Comparison of ENCODE assay signal across 8 cellular contexts in the genomic region with DNA sequence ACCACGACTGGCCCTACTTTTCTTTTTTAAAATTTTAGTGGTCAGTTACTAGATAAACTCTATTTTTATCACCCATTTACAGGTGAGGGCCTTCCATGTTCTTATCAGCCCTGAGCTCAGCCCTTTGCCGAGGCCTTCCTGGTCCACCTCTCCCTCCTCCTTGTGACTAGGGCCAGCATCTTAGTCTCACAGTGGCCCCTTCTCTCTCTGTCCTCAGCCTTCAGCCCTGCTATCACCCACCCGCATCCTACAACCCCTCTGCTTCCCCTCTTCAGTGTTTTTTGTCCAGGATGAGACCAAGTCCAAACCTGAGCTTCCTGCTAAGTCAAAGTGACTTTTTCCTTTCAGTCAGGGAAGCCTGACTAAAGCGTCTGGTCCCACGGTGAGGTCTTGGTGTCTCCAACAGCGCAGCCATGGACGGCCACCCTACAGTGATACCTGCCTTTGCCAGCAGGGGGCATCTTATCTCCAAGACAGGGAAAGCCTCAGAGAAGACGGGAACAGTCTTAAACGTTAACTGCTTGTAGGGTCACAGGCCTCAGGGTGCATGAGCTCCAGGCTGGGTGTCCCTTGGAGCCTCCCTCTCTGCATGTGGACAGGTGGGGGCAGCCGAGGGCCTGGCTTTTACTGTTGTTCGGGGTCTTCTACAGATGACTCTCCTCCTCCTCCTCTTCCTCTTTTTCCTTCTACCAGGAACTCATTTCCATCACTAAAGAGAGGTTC. TPM values are rescaled to one million over a fixed set of nuclear protein-coding genes. Genes with fewer than 3 reads are reported as not detected.
A peak's percentile ranks its signal among the peaks of the same experiment; 100 is the strongest.
DNase-seq lines count a peak whose midpoint lies in the region; TF ChIP-seq lines count a peak whose summit lies in the region.

No MANE protein-coding gene starts in this region.

- no peaks in the 10 kb centered on the region for H3K9me3 ChIP-seq in ascending aorta

- intact Hi-C loops in ascending aorta (cut with DNase I): no loop called here

- no peak overlapping the region for H3K4me3 ChIP-seq in ascending aorta

- peak; percentile 35 to 53 (median 51) for TF ChIP-seq CTCF in ascending aorta (IDR thresholded peaks at IDR 0.05)

- DNase-seq in NCI-H2081 (lab: John Stamatoyannopoulos, UW): peak; percentile 12 to 16
- DNase-seq in NCI-H2081 treated with DMSO at 0.1 percent for 48 hours (lab: John Stamatoyannopoulos, UW): no peak
- peak; percentile 19 to 60 (median 46) for DNase-seq in T-helper 1 cell
- no peak for DNase-seq in ascending aorta (ENCODE audit: low spot score in 2 of 2)
- peak; percentile 38 for DNase-seq in iPS-NIHi11 (ENCODE audit: low spot score)
- DNase-seq in stimulated activated CD4-positive, alpha-beta T cell treated with anti-CD3 and anti-CD28 coated beads, Interleukin-1b, Interleukin-23, amount 100 ng/mL, for 24 hours (ENCODE audit: low read depth in 4 of 4, low spot score in 1 of 4): peak; percentile 44 to 55 (median 48)
- DNase-seq in GM19240 (ENCODE audit: insufficient read length, low spot score): no peak

- no peaks in the 10 kb centered on the region for H3K27me3 ChIP-seq in ascending aorta

- TF ChIP-seq RAD21 in Ishikawa (IDR thresholded peaks at IDR 0.05; ENCODE audit: low read depth): peak; percentile 71

- H3K27ac ChIP-seq in ascending aorta: no peak overlapping the region

- H3K4me1 ChIP-seq in ascending aorta: no peaks in the 10 kb centered on the region

- no peaks in the 10 kb centered on the region for H3K36me3 ChIP-seq in ascending aorta

- TF ChIP-seq EP300 in Ishikawa (IDR thresholded peaks at IDR 0.05; ENCODE audit: borderline replicate concordance): no peak

TF ChIP-seq in Ishikawa, 13 proteins besides CTCF, POLR2A, EP300 and RAD21:
- no peak for TF ChIP-seq EGR1 (IDR thresholded peaks at IDR 0.05)
- TF ChIP-seq, protein P1, sequence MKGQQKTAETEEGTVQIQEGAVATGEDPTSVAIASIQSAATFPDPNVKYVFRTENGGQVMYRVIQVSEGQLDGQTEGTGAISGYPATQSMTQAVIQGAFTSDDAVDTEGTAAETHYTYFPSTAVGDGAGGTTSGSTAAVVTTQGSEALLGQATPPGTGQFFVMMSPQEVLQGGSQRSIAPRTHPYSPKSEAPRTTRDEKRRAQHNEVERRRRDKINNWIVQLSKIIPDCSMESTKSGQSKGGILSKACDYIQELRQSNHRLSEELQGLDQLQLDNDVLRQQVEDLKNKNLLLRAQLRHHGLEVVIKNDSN (IDR thresholded peaks at IDR 0.05): no peak
- TF ChIP-seq TCF12 (IDR thresholded peaks at IDR 0.05; ENCODE audit: low read depth): no peak
- TF ChIP-seq YY1 (IDR thresholded peaks at IDR 0.05; ENCODE audit: low read depth): no peak
- TF ChIP-seq, protein P2, sequence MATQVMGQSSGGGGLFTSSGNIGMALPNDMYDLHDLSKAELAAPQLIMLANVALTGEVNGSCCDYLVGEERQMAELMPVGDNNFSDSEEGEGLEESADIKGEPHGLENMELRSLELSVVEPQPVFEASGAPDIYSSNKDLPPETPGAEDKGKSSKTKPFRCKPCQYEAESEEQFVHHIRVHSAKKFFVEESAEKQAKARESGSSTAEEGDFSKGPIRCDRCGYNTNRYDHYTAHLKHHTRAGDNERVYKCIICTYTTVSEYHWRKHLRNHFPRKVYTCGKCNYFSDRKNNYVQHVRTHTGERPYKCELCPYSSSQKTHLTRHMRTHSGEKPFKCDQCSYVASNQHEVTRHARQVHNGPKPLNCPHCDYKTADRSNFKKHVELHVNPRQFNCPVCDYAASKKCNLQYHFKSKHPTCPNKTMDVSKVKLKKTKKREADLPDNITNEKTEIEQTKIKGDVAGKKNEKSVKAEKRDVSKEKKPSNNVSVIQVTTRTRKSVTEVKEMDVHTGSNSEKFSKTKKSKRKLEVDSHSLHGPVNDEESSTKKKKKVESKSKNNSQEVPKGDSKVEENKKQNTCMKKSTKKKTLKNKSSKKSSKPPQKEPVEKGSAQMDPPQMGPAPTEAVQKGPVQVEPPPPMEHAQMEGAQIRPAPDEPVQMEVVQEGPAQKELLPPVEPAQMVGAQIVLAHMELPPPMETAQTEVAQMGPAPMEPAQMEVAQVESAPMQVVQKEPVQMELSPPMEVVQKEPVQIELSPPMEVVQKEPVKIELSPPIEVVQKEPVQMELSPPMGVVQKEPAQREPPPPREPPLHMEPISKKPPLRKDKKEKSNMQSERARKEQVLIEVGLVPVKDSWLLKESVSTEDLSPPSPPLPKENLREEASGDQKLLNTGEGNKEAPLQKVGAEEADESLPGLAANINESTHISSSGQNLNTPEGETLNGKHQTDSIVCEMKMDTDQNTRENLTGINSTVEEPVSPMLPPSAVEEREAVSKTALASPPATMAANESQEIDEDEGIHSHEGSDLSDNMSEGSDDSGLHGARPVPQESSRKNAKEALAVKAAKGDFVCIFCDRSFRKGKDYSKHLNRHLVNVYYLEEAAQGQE (IDR thresholded peaks at IDR 0.05; ENCODE audit: low read depth): no peak
- no peak for TF ChIP-seq CREB1 (IDR thresholded peaks at IDR 0.05; ENCODE audit: low read depth)
- TF ChIP-seq FOXM1 (IDR thresholded peaks at IDR 0.05; ENCODE audit: borderline replicate concordance, low read depth): no peak
- TF ChIP-seq, protein P3, sequence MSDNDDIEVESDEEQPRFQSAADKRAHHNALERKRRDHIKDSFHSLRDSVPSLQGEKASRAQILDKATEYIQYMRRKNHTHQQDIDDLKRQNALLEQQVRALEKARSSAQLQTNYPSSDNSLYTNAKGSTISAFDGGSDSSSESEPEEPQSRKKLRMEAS (IDR thresholded peaks at IDR 0.05): no peak
- TF ChIP-seq CEBPB (IDR thresholded peaks at IDR 0.05): no peak
- no peak for TF ChIP-seq TEAD4 (IDR thresholded peaks at IDR 0.05)
- TF ChIP-seq TAF1 (IDR thresholded peaks at IDR 0.05; ENCODE audit: low read depth): no peak
- TF ChIP-seq ZBTB7A (IDR thresholded peaks at IDR 0.05; ENCODE audit: low read depth): no peak

RNA-seq across cellular contexts. Expression of a gene that starts 11.7 kb away (rescaled TPM):
- not detected for total RNA-seq in ascending aorta

RNA-seq across cellular contexts. Expression of a gene that starts 22.2 kb away (rescaled TPM):
- 14.8 TPM for total RNA-seq in ascending aorta

RNA-seq across cellular contexts. Expression of a gene that starts 27.3 kb away (rescaled TPM):
- total RNA-seq in ascending aorta: not detected

RNA-seq across cellular contexts. Expression of a gene that starts 30.1 kb away (rescaled TPM):
- not detected for total RNA-seq in ascending aorta

RNA-seq across cellular contexts. Expression of a gene that starts 39.6 kb away (rescaled TPM):
- total RNA-seq in ascending aorta: not detected

Comparison
In these comparisons a context has a peak if more than half of its experiments do, and no peak if none do; other contexts are left out.
1. DNase-seq: peak in NCI-H2081 (2 of 2), T-helper 1 cell (5 of 5), iPS-NIHi11 (single experiment) and stimulated activated CD4-positive, alpha-beta T cell treated with anti-CD3 and anti-CD28 coated beads, Interleukin-1b, Interleukin-23, amount 100 ng/mL, for 24 hours (4 of 4); none in NCI-H2081 treated with DMSO at 0.1 percent for 48 hours (single experiment), ascending aorta (0 of 2) and GM19240 (single experiment).